In genomic region chr4:36236159-36236558, GRCh38 we compare ENCODE assay signal across 29 cellular contexts. TPM values are rescaled to one million over a fixed set of nuclear protein-coding genes. Genes with fewer than 3 reads are reported as not detected.
"Had no signal": no experiment of that assay in that cellular context is flagged by ENCODE, and none has a peak within 500 bp of the region (broad histone marks: within the 10 kb centered on the region; RNA-seq: fewer than 3 reads in every experiment).

No MANE protein-coding gene starts in this region.

- H3K27me3 ChIP-seq: ascending aorta, cardiac muscle cell, MG63, SJCRH30 had no signal

- H3K9me3 Mint-ChIP-seq: central memory CD8-positive, alpha-beta T cell had no signal

- H3K4me1 ChIP-seq: ascending aorta, SJCRH30 had no signal

- DNase-seq: activated CD4-positive, alpha-beta T cell treated with anti-CD3 and anti-CD28 coated beads, Interleukin-2, amount 10 ng/mL, durations not matched to agents 24 days and 14 days; activated CD4-positive, alpha-beta T cell treated with anti-CD3 and anti-CD28 coated beads, Interleukin-2, amount 50 U/mL, for 4 hours; activated CD8-positive, alpha-beta memory T cell treated with anti-CD3 and anti-CD28 coated beads, Interleukin-2, amount 50 U/mL, for 4 hours; activated effector memory CD4-positive, alpha-beta T cell treated with Interleukin-2 at 50 U/mL for 16 hours; activated naive CD4-positive, alpha-beta T cell treated with anti-CD3 and anti-CD28 coated beads, Interleukin-2, amount 10 ng/mL, durations not matched to agents 7 days and 5 days; activated T-cell treated with anti-CD3 and anti-CD28 coated beads for 4 hours; activated T-cell treated with anti-CD3 and anti-CD28 coated beads, Interleukin-2, amount 50 U/mL, for 4 hours; amygdala; Kasumi-1; MG63; NCI-H1048; NCI-H1105 treated with DMSO at 0.1 percent for 48 hours; NCI-H1436; NCI-H1694; NCI-H2029; NCI-H345; NCI-H524 treated with DMSO at 0.1 percent for 48 hours; SHP77; SJCRH30 had no signal

- H3K9me3 ChIP-seq: ascending aorta, MG63, SJCRH30 had no signal

- ATAC-seq: activated T-cell treated with anti-CD3 and anti-CD28 coated beads, Interleukin-2, amount 50 U/mL, for 4 hours; Panc1 had no signal

- H3K4me3 ChIP-seq: ascending aorta, cardiac muscle cell, MG63, SJCRH30, SK-N-MC had no signal

- H3K27ac Mint-ChIP-seq: activated naive CD4-positive, alpha-beta T cell treated with anti-CD3 and anti-CD28 coated beads, Interleukin-2, amount 10 ng/mL, durations not matched to agents 7 days and 5 days; activated T-helper 1 cell treated with anti-CD3 and anti-CD28 coated beads, Interleukin-12 subunit alpha, Interleukin-12 subunit beta, Interleukin-2, Interleukin-4 antibody, amounts not matched to agents 30 ng/mL and 10 ng/mL and 1 ng/mL, durations not matched to agents 14 hours and 24 hours and 36 hours had no signal

- H3K4me3 Mint-ChIP-seq: activated CD4-positive, alpha-beta T cell treated with anti-CD3 and anti-CD28 coated beads, Interleukin-2, amount 10 ng/mL, durations not matched to agents 24 days and 14 days; activated naive CD4-positive, alpha-beta T cell treated with anti-CD3 and anti-CD28 coated beads, Interleukin-2, amount 10 ng/mL, durations not matched to agents 7 days and 5 days; activated naive CD8-positive, alpha-beta T cell; activated T-cell treated with anti-CD3 and anti-CD28 coated beads, Interleukin-2, amount 50 U/mL, for 4 hours; activated T-helper 1 cell treated with anti-CD3 and anti-CD28 coated beads, Interleukin-12 subunit alpha, Interleukin-12 subunit beta, Interleukin-2, Interleukin-4 antibody, amounts not matched to agents 30 ng/mL and 10 ng/mL and 1 ng/mL, durations not matched to agents 14 hours and 24 hours and 36 hours had no signal

- H3K36me3 ChIP-seq: ascending aorta, cardiac muscle cell, MG63, SJCRH30 had no signal

- H3K27me3 Mint-ChIP-seq: activated CD4-positive, alpha-beta T cell treated with anti-CD3 and anti-CD28 coated beads, Interleukin-2, amount 10 ng/mL, durations not matched to agents 24 days and 14 days; activated naive CD4-positive, alpha-beta T cell treated with anti-CD3 and anti-CD28 coated beads, Interleukin-2, amount 10 ng/mL, durations not matched to agents 7 days and 5 days; activated naive CD8-positive, alpha-beta T cell; central memory CD8-positive, alpha-beta T cell had no signal

- H3K27ac ChIP-seq: ascending aorta, cardiac muscle cell, SJCRH30, SK-N-MC had no signal

RNA-seq across cellular contexts. Expression of gene DTHD1, which starts 45.3 kb away (rescaled TPM):
- total RNA-seq: ascending aorta, cardiac muscle cell, chondrocyte, NCI-H460, RPMI7951, SJCRH30 had no signal
- polyA plus RNA-seq: cardiac muscle cell had no signal
